ENCODE assay signal across 16 cellular contexts in genomic region chr19:2113436-2114211, GRCh38. TPM values are rescaled to one million over a fixed set of nuclear protein-coding genes. Genes with fewer than 3 reads are reported as not detected.
DNase-seq lines count a peak whose midpoint lies in the region; ATAC-seq, FAIRE-seq and TF ChIP-seq lines count a peak whose summit lies in the region.
"Had no signal": no experiment of that assay in that cellular context is flagged by ENCODE, and none has a peak within 500 bp of the region (broad histone marks: within the 10 kb centered on the region; RNA-seq: fewer than 3 reads in every experiment).

No MANE protein-coding gene starts in this region.

- DNase-seq in A172 (ENCODE audit: low spot score) (peak; percentile 87), H54 (ENCODE audit: insufficient read length, low spot score) (peak; percentile 66), astrocyte of the hippocampus (ENCODE audit: low read depth, low spot score) (peak; percentile 47), fibroblast of pulmonary artery (ENCODE audit: low read depth) (peak; percentile 30), sciatic nerve (ENCODE audit: low spot score) (no peak), mucosa of gallbladder (ENCODE audit: low spot score) (no peak), DMS114 treated with DMSO at 0.1 percent for 48 hours (lab: John Stamatoyannopoulos, UW; ENCODE audit: unreplicated experiment) (no peak)
- no peak for DNase-seq in CD4-positive, alpha-beta memory T cell
- DNase-seq: DMS 273 treated with DMSO at 0.1 percent for 48 hours; effector CD8-positive, alpha-beta T cell; naive thymus-derived CD4-positive, alpha-beta T cell; uterus had no signal

- H3K27me3 ChIP-seq in CD4-positive, alpha-beta memory T cell (ENCODE audit: insufficient read depth, low read length): no peaks in the 10 kb centered on the region
- H3K27me3 ChIP-seq: foreskin keratinocyte, uterus had no signal

- no peak for ATAC-seq in sciatic nerve
- ATAC-seq: foreskin keratinocyte had no signal

- peaks cover 29 to 38% of the 10 kb centered on the region in 2 donors for H3K36me3 Mint-ChIP-seq in CD4-positive, alpha-beta memory T cell

- H3K27ac ChIP-seq in CD4-positive, alpha-beta memory T cell (ENCODE audit: low read depth, low read length): no peak overlapping the region
- H3K27ac ChIP-seq: foreskin keratinocyte, PC-9, uterus, VCaP had no signal

- peak overlapping the region in 1 of 8 donors; percentile 53 for H3K4me3 Mint-ChIP-seq in CD4-positive, alpha-beta memory T cell
- H3K4me3 Mint-ChIP-seq: naive thymus-derived CD4-positive, alpha-beta T cell had no signal

- H3K9me3 Mint-ChIP-seq in CD4-positive, alpha-beta memory T cell: no peaks in the 10 kb centered on the region
- H3K9me3 Mint-ChIP-seq: activated T-helper 2 cell treated with anti-CD3 and anti-CD28 coated beads, Interferon-gamma antibody, Interleukin-2, Interleukin-4, amounts not matched to agents 10 μg/mL and 5 μg/mL and 100 μg/mL, durations not matched to agents 14 hours and 24 hours and 36 hours; naive thymus-derived CD4-positive, alpha-beta T cell had no signal

- no peak for TF ChIP-seq CTCF in fibroblast of pulmonary artery (IDR thresholded peaks at IDR 0.05; ENCODE audit: low read length, missing control alignments)

- H3K27me3 Mint-ChIP-seq in CD4-positive, alpha-beta memory T cell: no peaks in the 10 kb centered on the region
- H3K27me3 Mint-ChIP-seq: naive thymus-derived CD4-positive, alpha-beta T cell had no signal

- CTCF ChIA-PET in CD4-positive, alpha-beta memory T cell (lab: Charles Lee; ENCODE audit: partially characterized antibody): no interaction called here

- H3K4me1 ChIP-seq in CD4-positive, alpha-beta memory T cell (ENCODE audit: insufficient read depth, low read length): no peaks in the 10 kb centered on the region
- H3K4me1 ChIP-seq: foreskin keratinocyte, uterus had no signal

- H3K9me3 ChIP-seq in CD4-positive, alpha-beta memory T cell (ENCODE audit: control insufficient read depth in 1 of 2, low read length in 2 of 2): no peaks in the 10 kb centered on the region
- H3K9me3 ChIP-seq: uterus had no signal

- intact Hi-C loops in CD4-positive, alpha-beta memory T cell (cut with micrococcal nuclease): no loop called here
- intact Hi-C loops in sciatic nerve (cut with DNase I): no loop called here

- H3K4me3 ChIP-seq in fibroblast of pulmonary artery (replicated peaks; ENCODE audit: low read depth, low read length): no peak overlapping the region
- no peak overlapping the region for H3K4me3 ChIP-seq in CD4-positive, alpha-beta memory T cell (ENCODE audit: low read length in 2 of 2)
- H3K4me3 ChIP-seq: PC-9, uterus had no signal

- no peak for FAIRE-seq in H54 (lab: Jason Lieb, UNC)

- H3K4me1 Mint-ChIP-seq in CD4-positive, alpha-beta memory T cell: peaks cover 0 to 6% (median 4%) of the 10 kb centered on the region in 4 donors

- peak overlapping the region in 2 of 7 donors; percentile 3 to 15 for H3K27ac Mint-ChIP-seq in CD4-positive, alpha-beta memory T cell
- H3K27ac Mint-ChIP-seq: activated T-helper 2 cell treated with anti-CD3 and anti-CD28 coated beads, Interferon-gamma antibody, Interleukin-2, Interleukin-4, amounts not matched to agents 10 μg/mL and 5 μg/mL and 100 μg/mL, durations not matched to agents 14 hours and 24 hours and 36 hours had no signal

- no peak for TF ChIP-seq POLR2A in H54 (IDR thresholded peaks at IDR 0.05; ENCODE audit: low read depth, low read length)

- peaks cover 83% of the 10 kb centered on the region for H3K36me3 ChIP-seq in CD4-positive, alpha-beta memory T cell (ENCODE audit: insufficient read depth, low read length)
- H3K36me3 ChIP-seq: uterus had no signal

- POLR2A ChIA-PET in CD4-positive, alpha-beta memory T cell (lab: Charles Lee; ENCODE audit: partially characterized antibody): no interaction called here

RNA-seq across cellular contexts. Expression of gene IZUMO4, which starts 16.9 kb away (rescaled TPM):
- 2.7 and 2.8 TPM in 2 replicates for total RNA-seq in A172 (2014; rRNA removed; shearing (Covaris generic))
- total RNA-seq in CD4-positive, alpha-beta memory T cell: 10 to 100 TPM; 18.6 to 22.1 TPM
- 1 to 10 TPM in 1 of 2 donors, under 1 TPM in 1; 0.84 to 1.2 TPM for polyA plus RNA-seq in CD4-positive, alpha-beta memory T cell
- 37.8 TPM for total RNA-seq in sciatic nerve
- 11.5 TPM for total RNA-seq in mucosa of gallbladder

RNA-seq across cellular contexts. Expression of gene MOB3A, which starts 17.5 kb away (rescaled TPM):
- total RNA-seq in A172 (2014; rRNA removed; shearing (Covaris generic)): 17.4 and 21.5 TPM in 2 replicates
- total RNA-seq in CD4-positive, alpha-beta memory T cell: 100 to 1,000 TPM; 130 to 135 TPM
- polyA plus RNA-seq in CD4-positive, alpha-beta memory T cell: 100 to 1,000 TPM in 1 of 2 donors, 10 to 100 TPM in 1; 29.6 to 114 TPM
- total RNA-seq in sciatic nerve (54.0 TPM), mucosa of gallbladder (59.0 TPM)

RNA-seq across cellular contexts. Expression of gene AP3D1, which starts 37.7 kb away (rescaled TPM):
- 167 and 176 TPM in 2 replicates for total RNA-seq in A172 (2014; rRNA removed; shearing (Covaris generic))
- 10 to 100 TPM; 80.6 to 87.2 TPM for total RNA-seq in CD4-positive, alpha-beta memory T cell
- 10 to 100 TPM in 1 of 2 donors, 1 to 10 TPM in 1; 6.7 to 58.9 TPM for polyA plus RNA-seq in CD4-positive, alpha-beta memory T cell
- total RNA-seq in sciatic nerve (81.4 TPM), mucosa of gallbladder (125 TPM)

RNA-seq across cellular contexts. Expression of gene DOT1L, which starts 50.1 kb away (rescaled TPM):
- total RNA-seq in A172 (2014; rRNA removed; shearing (Covaris generic)): 6.5 and 6.8 TPM in 2 replicates
- total RNA-seq in CD4-positive, alpha-beta memory T cell: 10 to 100 TPM; 29.6 to 29.9 TPM
- under 1 TPM; 0.03 to 0.94 TPM for polyA plus RNA-seq in CD4-positive, alpha-beta memory T cell
- total RNA-seq in sciatic nerve: 26.3 TPM
- 40.1 TPM for total RNA-seq in mucosa of gallbladder

Comparison
In these comparisons a context has a peak if more than half of its experiments do, and no peak if none do; other contexts are left out.
1. DNase-seq: peak in A172 (single experiment), H54 (single experiment), astrocyte of the hippocampus (single experiment) and fibroblast of pulmonary artery (single experiment); none in CD4-positive, alpha-beta memory T cell (0 of 5), sciatic nerve (single experiment), mucosa of gallbladder (single experiment) and DMS114 treated with DMSO at 0.1 percent for 48 hours (single experiment).